Comparison of ENCODE assay signal across 1 cellular context in the genomic region with DNA sequence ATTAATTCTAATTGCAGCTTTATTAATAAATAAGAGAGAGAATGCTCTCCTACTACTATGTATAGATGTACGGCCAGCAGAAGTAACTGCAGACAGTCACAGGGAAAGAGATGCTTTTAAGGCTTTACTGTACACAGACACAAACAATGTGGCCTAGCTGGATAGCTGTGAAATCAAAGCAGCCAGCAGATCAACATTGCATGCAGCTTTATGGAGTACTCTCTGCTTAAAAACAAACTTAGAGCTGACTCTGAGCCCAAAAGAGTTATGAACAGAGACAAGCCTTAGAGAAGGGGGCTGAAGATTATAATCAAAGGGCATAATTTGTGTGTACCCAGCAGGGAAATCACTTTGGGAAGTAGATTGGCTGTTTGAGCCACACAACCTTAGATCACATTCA.
TF ChIP-seq lines count a peak whose summit lies in the region.

No MANE protein-coding gene starts in this region.

TF ChIP-seq in GM23338, 12 proteins besides CTCF, POLR2A, EP300 and RAD21 (continued from another document):
- TF ChIP-seq, protein P1, sequence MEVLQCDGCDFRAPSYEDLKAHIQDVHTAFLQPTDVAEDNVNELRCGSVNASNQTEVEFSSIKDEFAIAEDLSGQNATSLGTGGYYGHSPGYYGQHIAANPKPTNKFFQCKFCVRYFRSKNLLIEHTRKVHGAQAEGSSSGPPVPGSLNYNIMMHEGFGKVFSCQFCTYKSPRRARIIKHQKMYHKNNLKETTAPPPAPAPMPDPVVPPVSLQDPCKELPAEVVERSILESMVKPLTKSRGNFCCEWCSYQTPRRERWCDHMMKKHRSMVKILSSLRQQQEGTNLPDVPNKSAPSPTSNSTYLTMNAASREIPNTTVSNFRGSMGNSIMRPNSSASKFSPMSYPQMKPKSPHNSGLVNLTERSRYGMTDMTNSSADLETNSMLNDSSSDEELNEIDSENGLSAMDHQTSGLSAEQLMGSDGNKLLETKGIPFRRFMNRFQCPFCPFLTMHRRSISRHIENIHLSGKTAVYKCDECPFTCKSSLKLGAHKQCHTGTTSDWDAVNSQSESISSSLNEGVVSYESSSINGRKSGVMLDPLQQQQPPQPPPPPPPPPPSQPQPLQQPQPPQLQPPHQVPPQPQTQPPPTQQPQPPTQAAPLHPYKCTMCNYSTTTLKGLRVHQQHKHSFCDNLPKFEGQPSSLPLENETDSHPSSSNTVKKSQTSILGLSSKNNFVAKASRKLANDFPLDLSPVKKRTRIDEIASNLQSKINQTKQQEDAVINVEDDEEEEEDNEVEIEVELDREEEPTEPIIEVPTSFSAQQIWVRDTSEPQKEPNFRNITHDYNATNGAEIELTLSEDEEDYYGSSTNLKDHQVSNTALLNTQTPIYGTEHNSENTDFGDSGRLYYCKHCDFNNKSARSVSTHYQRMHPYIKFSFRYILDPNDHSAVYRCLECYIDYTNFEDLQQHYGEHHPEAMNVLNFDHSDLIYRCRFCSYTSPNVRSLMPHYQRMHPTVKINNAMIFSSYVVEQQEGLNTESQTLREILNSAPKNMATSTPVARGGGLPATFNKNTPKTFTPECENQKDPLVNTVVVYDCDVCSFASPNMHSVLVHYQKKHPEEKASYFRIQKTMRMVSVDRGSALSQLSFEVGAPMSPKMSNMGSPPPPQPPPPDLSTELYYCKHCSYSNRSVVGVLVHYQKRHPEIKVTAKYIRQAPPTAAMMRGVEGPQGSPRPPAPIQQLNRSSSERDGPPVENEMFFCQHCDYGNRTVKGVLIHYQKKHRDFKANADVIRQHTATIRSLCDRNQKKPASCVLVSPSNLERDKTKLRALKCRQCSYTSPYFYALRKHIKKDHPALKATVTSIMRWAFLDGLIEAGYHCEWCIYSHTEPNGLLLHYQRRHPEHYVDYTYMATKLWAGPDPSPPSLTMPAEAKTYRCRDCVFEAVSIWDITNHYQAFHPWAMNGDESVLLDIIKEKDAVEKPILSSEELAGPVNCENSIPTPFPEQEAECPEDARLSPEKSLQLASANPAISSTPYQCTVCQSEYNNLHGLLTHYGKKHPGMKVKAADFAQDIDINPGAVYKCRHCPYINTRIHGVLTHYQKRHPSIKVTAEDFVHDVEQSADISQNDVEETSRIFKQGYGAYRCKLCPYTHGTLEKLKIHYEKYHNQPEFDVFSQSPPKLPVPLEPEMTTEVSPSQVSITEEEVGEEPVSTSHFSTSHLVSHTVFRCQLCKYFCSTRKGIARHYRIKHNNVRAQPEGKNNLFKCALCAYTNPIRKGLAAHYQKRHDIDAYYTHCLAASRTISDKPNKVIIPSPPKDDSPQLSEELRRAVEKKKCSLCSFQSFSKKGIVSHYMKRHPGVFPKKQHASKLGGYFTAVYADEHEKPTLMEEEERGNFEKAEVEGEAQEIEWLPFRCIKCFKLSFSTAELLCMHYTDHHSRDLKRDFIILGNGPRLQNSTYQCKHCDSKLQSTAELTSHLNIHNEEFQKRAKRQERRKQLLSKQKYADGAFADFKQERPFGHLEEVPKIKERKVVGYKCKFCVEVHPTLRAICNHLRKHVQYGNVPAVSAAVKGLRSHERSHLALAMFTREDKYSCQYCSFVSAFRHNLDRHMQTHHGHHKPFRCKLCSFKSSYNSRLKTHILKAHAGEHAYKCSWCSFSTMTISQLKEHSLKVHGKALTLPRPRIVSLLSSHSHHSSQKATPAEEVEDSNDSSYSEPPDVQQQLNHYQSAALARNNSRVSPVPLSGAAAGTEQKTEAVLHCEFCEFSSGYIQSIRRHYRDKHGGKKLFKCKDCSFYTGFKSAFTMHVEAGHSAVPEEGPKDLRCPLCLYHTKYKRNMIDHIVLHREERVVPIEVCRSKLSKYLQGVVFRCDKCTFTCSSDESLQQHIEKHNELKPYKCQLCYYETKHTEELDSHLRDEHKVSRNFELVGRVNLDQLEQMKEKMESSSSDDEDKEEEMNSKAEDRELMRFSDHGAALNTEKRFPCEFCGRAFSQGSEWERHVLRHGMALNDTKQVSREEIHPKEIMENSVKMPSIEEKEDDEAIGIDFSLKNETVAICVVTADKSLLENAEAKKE (CRISPR knock-in tag; IDR thresholded peaks at IDR 0.05), result no peak
- TF ChIP-seq EZH2 (IDR thresholded peaks at IDR 0.05; ENCODE audit: low read depth, unreplicated experiment) (no peak), EZH2phosphoT487 (IDR thresholded peaks at IDR 0.05; ENCODE audit: unreplicated experiment) (no peak), ZNF331 (CRISPR knock-in tag; IDR thresholded peaks at IDR 0.05; ENCODE audit: low read depth) (no peak), POLR2AphosphoS5 (IDR thresholded peaks at IDR 0.05; ENCODE audit: low read depth) (no peak)
- TF ChIP-seq, protein P2, sequence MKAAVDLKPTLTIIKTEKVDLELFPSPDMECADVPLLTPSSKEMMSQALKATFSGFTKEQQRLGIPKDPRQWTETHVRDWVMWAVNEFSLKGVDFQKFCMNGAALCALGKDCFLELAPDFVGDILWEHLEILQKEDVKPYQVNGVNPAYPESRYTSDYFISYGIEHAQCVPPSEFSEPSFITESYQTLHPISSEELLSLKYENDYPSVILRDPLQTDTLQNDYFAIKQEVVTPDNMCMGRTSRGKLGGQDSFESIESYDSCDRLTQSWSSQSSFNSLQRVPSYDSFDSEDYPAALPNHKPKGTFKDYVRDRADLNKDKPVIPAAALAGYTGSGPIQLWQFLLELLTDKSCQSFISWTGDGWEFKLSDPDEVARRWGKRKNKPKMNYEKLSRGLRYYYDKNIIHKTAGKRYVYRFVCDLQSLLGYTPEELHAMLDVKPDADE (IDR thresholded peaks at IDR 0.05), result no peak
